Comparison of ENCODE assay signal across 8 cellular contexts in the genomic region with DNA sequence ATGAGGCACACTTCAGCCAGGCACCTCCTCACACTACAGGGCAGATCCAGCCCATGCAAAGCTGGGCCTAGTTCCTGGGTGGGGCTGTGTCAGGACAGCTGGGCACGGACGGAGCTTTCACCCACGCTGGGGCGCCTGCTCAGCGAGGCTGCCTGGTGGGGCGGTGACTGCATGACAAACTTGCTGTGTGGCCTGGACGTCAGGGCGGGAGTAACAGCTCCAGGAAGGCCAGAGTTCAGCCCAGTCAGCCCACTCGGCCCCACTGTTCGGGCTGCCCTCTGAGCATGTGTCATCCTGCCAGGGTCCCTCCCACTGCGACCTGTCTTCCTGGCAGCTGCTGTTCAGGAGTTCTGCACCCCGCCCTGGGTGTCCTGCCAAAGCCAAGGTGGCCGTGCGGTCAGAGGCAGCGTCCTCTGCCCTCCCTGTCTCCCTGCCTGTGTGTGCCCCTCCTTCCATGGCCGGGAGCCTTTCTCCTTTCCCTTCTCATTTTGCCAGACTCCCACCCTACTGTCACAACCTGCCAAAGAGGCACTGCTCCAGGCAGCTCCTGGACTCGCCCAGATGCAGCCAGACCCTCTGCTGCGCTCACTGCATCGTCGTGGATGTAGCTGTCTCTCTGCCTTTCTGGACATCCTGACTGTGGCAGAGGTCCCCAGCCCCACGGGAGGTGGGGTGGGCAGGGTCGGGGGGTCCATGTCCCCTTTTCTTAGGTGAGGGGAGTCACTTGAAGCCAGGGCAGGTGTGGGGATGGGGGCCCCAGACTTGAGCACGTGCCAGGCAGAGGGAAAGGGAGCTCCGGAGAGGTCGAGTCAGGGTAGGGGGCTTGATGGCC. TPM values are rescaled to one million over a fixed set of nuclear protein-coding genes. Genes with fewer than 3 reads are reported as not detected.
DNase-seq lines count a peak whose midpoint lies in the region; ATAC-seq and TF ChIP-seq lines count a peak whose summit lies in the region.

No MANE protein-coding gene starts in this region.

- H3K4me1 ChIP-seq in duodenal mucosa (ENCODE audit: control insufficient read depth in 1 of 2, insufficient read depth in 2 of 2, low read length in 2 of 2) = peaks cover 59 to 67% of the 10 kb centered on the region in 2 donors
- H3K4me1 ChIP-seq in mucosa of descending colon (ENCODE audit: low read depth) = peaks cover 65% of the 10 kb centered on the region
- H3K4me1 ChIP-seq in Karpas-422 (ENCODE audit: low read length) = no peaks in the 10 kb centered on the region

- H3K9me3 ChIP-seq in duodenal mucosa (ENCODE audit: control insufficient read depth in 1 of 2, low read length in 2 of 2) (no peaks in the 10 kb centered on the region), mucosa of descending colon (no peaks in the 10 kb centered on the region), Karpas-422 (ENCODE audit: low read length) (no peaks in the 10 kb centered on the region)

- no peak for DNase-seq in stimulated activated naive CD8-positive, alpha-beta T cell treated with anti-CD3 and anti-CD28 coated beads, Interleukin-15, amount 100 ng/mL, for 72 hours
- no peak for DNase-seq in stimulated activated naive CD8-positive, alpha-beta T cell treated with anti-CD3 and anti-CD28 coated beads, Interleukin-15, Interleukin-2, amounts not matched to agents 100 U/mL and 50 U/mL, for 24 hours
- DNase-seq in mucosa of descending colon (peak; percentile 92 to 95 (median 92)), AML-193 (lab: John Stamatoyannopoulos, UW) (no peak), NCI-H524 treated with DMSO at 0.1 percent for 48 hours (lab: John Stamatoyannopoulos, UW) (no peak), Karpas-422 (no peak)
- no peak for DNase-seq in activated CD4-positive, alpha-beta T cell treated with anti-CD3 and anti-CD28 coated beads, Interleukin-2, amount 50 U/mL, for 4 hours

- H3K4me1 Mint-ChIP-seq in stimulated activated naive CD8-positive, alpha-beta T cell treated with anti-CD3 and anti-CD28 coated beads, Interleukin-15, amount 100 ng/mL, for 72 hours = peaks cover 7% of the 10 kb centered on the region

- H3K4me3 Mint-ChIP-seq in stimulated activated naive CD8-positive, alpha-beta T cell treated with anti-CD3 and anti-CD28 coated beads, Interleukin-15, amount 100 ng/mL, for 72 hours = no peak overlapping the region

- H3K9me2 ChIP-seq in Karpas-422 (replicated peaks; ENCODE audit: insufficient read depth, low read length) = no peaks in the 10 kb centered on the region

- H3K27me3 ChIP-seq in duodenal mucosa (ENCODE audit: control insufficient read depth in 1 of 2, insufficient read depth in 2 of 2, low read length in 2 of 2) (no peaks in the 10 kb centered on the region), Karpas-422 (ENCODE audit: low read length) (no peaks in the 10 kb centered on the region)

- peak overlapping the region; percentile 82 for H3K27ac ChIP-seq in duodenal mucosa (ENCODE audit: low read depth, low read length)
- no peak overlapping the region for H3K27ac ChIP-seq in Karpas-422 (ENCODE audit: low read length)

- ATAC-seq in stimulated activated naive CD8-positive, alpha-beta T cell treated with anti-CD3 and anti-CD28 coated beads, Interleukin-15, amount 100 ng/mL, for 72 hours = peak; percentile 19
- ATAC-seq in stimulated activated naive CD8-positive, alpha-beta T cell treated with anti-CD3 and anti-CD28 coated beads, Interleukin-15, Interleukin-2, amounts not matched to agents 100 U/mL and 50 U/mL, for 24 hours = no peak
- peak; percentile 77 for ATAC-seq in mucosa of descending colon

- no peak overlapping the region for H3K27ac Mint-ChIP-seq in stimulated activated naive CD8-positive, alpha-beta T cell treated with anti-CD3 and anti-CD28 coated beads, Interleukin-15, amount 100 ng/mL, for 72 hours

- peak overlapping the region; percentile 55 to 77 for H3K9ac ChIP-seq in duodenal mucosa (ENCODE audit: low read depth in 1 of 2, low read length in 2 of 2)
- no peak overlapping the region for H3K9ac ChIP-seq in Karpas-422 (ENCODE audit: low read length)

- H3K79me2 ChIP-seq in Karpas-422 (ENCODE audit: low read length) = no peaks in the 10 kb centered on the region

- no peak overlapping the region for H2AFZ ChIP-seq in Karpas-422 (ENCODE audit: low read length)

- H3K9me3 Mint-ChIP-seq in stimulated activated naive CD8-positive, alpha-beta T cell treated with anti-CD3 and anti-CD28 coated beads, Interleukin-15, amount 100 ng/mL, for 72 hours = no peaks in the 10 kb centered on the region

- H3K4me2 ChIP-seq in Karpas-422 (ENCODE audit: low read depth, low read length, poor library complexity, severe bottlenecking) = no peak overlapping the region

- H4K20me1 ChIP-seq in Karpas-422 (ENCODE audit: insufficient read depth, low read depth, low read length) = no peaks in the 10 kb centered on the region

- H3K4me3 ChIP-seq in duodenal mucosa (ENCODE audit: low read depth in 1 of 2, low read length in 2 of 2) (peak overlapping the region; percentile 48 to 49), mucosa of descending colon (no peak overlapping the region), Karpas-422 (ENCODE audit: low read length) (no peak overlapping the region)

- H3K27me3 Mint-ChIP-seq in stimulated activated naive CD8-positive, alpha-beta T cell treated with anti-CD3 and anti-CD28 coated beads, Interleukin-15, amount 100 ng/mL, for 72 hours = no peaks in the 10 kb centered on the region

- TF ChIP-seq CTCF in mucosa of descending colon (IDR thresholded peaks at IDR 0.05) = no peak

- intact Hi-C loops in mucosa of descending colon (cut with DNase I, micrococcal nuclease) = no loop called here

- no peaks in the 10 kb centered on the region for H3K36me3 ChIP-seq in duodenal mucosa (ENCODE audit: control insufficient read depth in 1 of 2, insufficient read depth in 2 of 2, low read length in 2 of 2)
- H3K36me3 ChIP-seq in mucosa of descending colon (ENCODE audit: low read depth) = no peaks in the 10 kb centered on the region
- H3K36me3 ChIP-seq in Karpas-422 (ENCODE audit: insufficient read depth, low read length) = no peaks in the 10 kb centered on the region

RNA-seq across cellular contexts. Expression of a gene that starts 33.0 kb away (rescaled TPM):
- 10 to 100 TPM; 31.5 to 47.4 (median 46.6) TPM for total RNA-seq in mucosa of descending colon
- total RNA-seq in Karpas-422 (2014; rRNA removed; shearing (Covaris generic); ENCODE audit: low replicate concordance) = 10.9 and 11.8 TPM in 2 replicates

RNA-seq across cellular contexts. Expression of a gene that starts 33.6 kb away (rescaled TPM):
- total RNA-seq in mucosa of descending colon = 10 to 100 TPM; 11.8 to 12.8 (median 11.8) TPM
- total RNA-seq in Karpas-422 (2014; rRNA removed; shearing (Covaris generic); ENCODE audit: low replicate concordance) = 13.9 and 29.1 TPM in 2 replicates

RNA-seq across cellular contexts. Expression of a gene that starts 39.9 kb away (rescaled TPM):
- total RNA-seq in mucosa of descending colon = 10 to 100 TPM; 24.2 to 49.0 (median 31.2) TPM
- 41.9 and 62.3 TPM in 2 replicates for total RNA-seq in Karpas-422 (2014; rRNA removed; shearing (Covaris generic); ENCODE audit: low replicate concordance)

RNA-seq across cellular contexts. Expression of a gene that starts 55.9 kb away (rescaled TPM):
- 100 to 1,000 TPM in 1 of 3 donors, 10 to 100 TPM in 2; 15.7 to 189 (median 70.4) TPM for total RNA-seq in mucosa of descending colon
- total RNA-seq in Karpas-422 (2014; rRNA removed; shearing (Covaris generic); ENCODE audit: low replicate concordance) = not detected in 2 replicates

Comparison
In these comparisons a context has a peak if more than half of its experiments do, and no peak if none do; other contexts are left out.
1. DNase-seq: peak in mucosa of descending colon (3 of 3); none in stimulated activated naive CD8-positive, alpha-beta T cell treated with anti-CD3 and anti-CD28 coated beads, Interleukin-15, amount 100 ng/mL, for 72 hours (0 of 2), stimulated activated naive CD8-positive, alpha-beta T cell treated with anti-CD3 and anti-CD28 coated beads, Interleukin-15, Interleukin-2, amounts not matched to agents 100 U/mL and 50 U/mL, for 24 hours (single experiment), AML-193 (0 of 2), activated CD4-positive, alpha-beta T cell treated with anti-CD3 and anti-CD28 coated beads, Interleukin-2, amount 50 U/mL, for 4 hours (0 of 2), NCI-H524 treated with DMSO at 0.1 percent for 48 hours (single experiment) and Karpas-422 (single experiment).
2. H3K4me3 ChIP-seq: peak in duodenal mucosa (2 of 2); none in mucosa of descending colon (single experiment) and Karpas-422 (single experiment).